In the genomic region with DNA sequence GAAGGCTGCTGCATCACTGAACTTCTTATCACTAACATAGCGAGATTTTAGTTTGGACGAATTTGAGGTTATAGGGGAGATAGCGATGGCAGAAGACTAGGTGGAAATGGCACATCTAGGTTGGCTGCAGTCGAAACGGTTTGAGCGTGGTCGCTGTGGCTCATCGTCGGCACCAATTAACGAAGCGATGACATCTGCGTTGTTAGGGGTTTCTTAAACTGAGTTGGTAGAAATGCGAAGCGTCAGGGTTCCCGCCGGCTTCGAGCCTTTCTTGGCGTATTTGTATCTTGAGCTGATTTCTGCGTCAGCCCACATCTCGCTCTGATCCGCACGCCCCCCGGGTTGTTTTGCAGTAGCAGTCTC, we compare ENCODE assay signal across 8 cellular contexts. TPM values are rescaled to one million over a fixed set of nuclear protein-coding genes. Genes with fewer than 3 reads are reported as not detected.
DNase-seq lines count a peak whose midpoint lies in the region; FAIRE-seq and TF ChIP-seq lines count a peak whose summit lies in the region.

No MANE protein-coding gene starts in this region.

- H3K36me3 ChIP-seq in neural progenitor cell: no peaks in the 10 kb centered on the region
- no peaks in the 10 kb centered on the region for H3K36me3 ChIP-seq in subcutaneous abdominal adipose tissue (ENCODE audit: control insufficient read depth in 5 of 5, insufficient read depth in 5 of 5, low read length in 5 of 5)

- H3K4me3 Mint-ChIP-seq in H9 (peak overlapping the region; percentile 83 to 91), neural progenitor cell (peak overlapping the region; percentile 89)

- no peak overlapping the region; the same call in 1 of the 2 replicates for H3K4ac ChIP-seq in H9 (ENCODE audit: low read depth, low read length)

- H3K79me2 ChIP-seq in H9 (ENCODE audit: insufficient read depth, low read length): peaks cover 23% of the 10 kb centered on the region; the same call in 1 of the 2 replicates
- H3K79me2 ChIP-seq in neural progenitor cell (ENCODE audit: low read depth): peaks cover 93% of the 10 kb centered on the region

- H4K20me1 ChIP-seq in H9 (ENCODE audit: control insufficient read depth, insufficient read depth, insufficient read length) (no peaks in the 10 kb centered on the region), neural progenitor cell (ENCODE audit: low read depth) (peaks cover 13% of the 10 kb centered on the region)

- peak overlapping the region; percentile 98 for H3K27ac Mint-ChIP-seq in H9
- H3K27ac Mint-ChIP-seq in neural progenitor cell: peak overlapping the region; percentile 99

- peak; percentile 29 for DNase-seq in GM12864 (ENCODE audit: low read depth)
- DNase-seq in H9: no peak
- peak; percentile 74 for DNase-seq in NB4 (ENCODE audit: low read depth)
- DNase-seq in activated CD8-positive, alpha-beta memory T cell treated with anti-CD3 and anti-CD28 coated beads for 4 hours (ENCODE audit: low read depth in 2 of 2): peak; percentile 8
- peak in 1 of 2 experiments; percentile 79 for DNase-seq in erythroblast (lab: John Stamatoyannopoulos, UW)
- DNase-seq in neural progenitor cell (ENCODE audit: low spot score): peak; percentile 72
- DNase-seq in GM19239 (ENCODE audit: insufficient read length, low spot score): no peak

- no peak overlapping the region for H4K91ac ChIP-seq in H9 (ENCODE audit: insufficient read length, low read depth, low read length)

- H3K27ac ChIP-seq in H9 (ENCODE audit: insufficient read length, low read depth, low read length): peak overlapping the region; percentile 72
- H3K27ac ChIP-seq in neural progenitor cell: peak overlapping the region; percentile 90
- H3K27ac ChIP-seq in subcutaneous abdominal adipose tissue (ENCODE audit: low read depth, low read length): peak overlapping the region; percentile 98

- peak overlapping the region; percentile 72 for H3K9ac ChIP-seq in H9 (ENCODE audit: extremely low read depth, insufficient read length, low read length)
- peak overlapping the region; percentile 45 for H3K9ac ChIP-seq in neural progenitor cell
- peak overlapping the region; percentile 57 to 99 (median 92) for H3K9ac ChIP-seq in subcutaneous abdominal adipose tissue (ENCODE audit: low read length in 5 of 5)

- H2AFZ ChIP-seq in H9 (ENCODE audit: low read length) (no peak overlapping the region), neural progenitor cell (replicated peaks) (peak overlapping the region; percentile 61)

- TF ChIP-seq CTCF in GM12864 (IDR thresholded peaks at IDR 0.05; ENCODE audit: low read depth, low read length, missing control alignments) (no peak), H9 (conservative IDR thresholded peaks at IDR 0.05) (no peak), NB4 (IDR thresholded peaks at IDR 0.05; ENCODE audit: low read depth, low read length) (no peak), neural progenitor cell (IDR thresholded peaks at IDR 0.05) (no peak)

- H3K4me3 ChIP-seq in GM12864 (ENCODE audit: low read depth, low read length): peak overlapping the region; percentile 99
- peak overlapping the region; percentile 94 for H3K4me3 ChIP-seq in NB4 (ENCODE audit: low read depth, low read length)
- H3K4me3 ChIP-seq in neural progenitor cell: peak overlapping the region; percentile 82
- H3K4me3 ChIP-seq in subcutaneous abdominal adipose tissue (ENCODE audit: low read depth in 1 of 5, low read length in 5 of 5): peak overlapping the region; percentile 91 to 99 (median 96)

- H3K9me3 ChIP-seq in H9 (ENCODE audit: control insufficient read depth, low read depth, low read length): no peaks in the 10 kb centered on the region
- no peaks in the 10 kb centered on the region for H3K9me3 ChIP-seq in neural progenitor cell (ENCODE audit: low read depth)
- no peaks in the 10 kb centered on the region for H3K9me3 ChIP-seq in subcutaneous abdominal adipose tissue (ENCODE audit: control insufficient read depth in 5 of 5, low read length in 5 of 5)

- FAIRE-seq in GM19239 (lab: Jason Lieb, UNC): no peak

- WGBS in H9 (ENCODE audit: extremely low coverage, insufficient read length, low lambda C conversion rate): no CpG with 5 or more reads among the region's 23 CpGs

- no peak overlapping the region for H2BK5ac ChIP-seq in H9 (ENCODE audit: insufficient read length, low read length)

- H4K8ac ChIP-seq in H9 (replicated peaks; ENCODE audit: insufficient read length, low read depth, low read length): no peak overlapping the region

- peaks cover 6% of the 10 kb centered on the region for H3K23me2 ChIP-seq in H9 (ENCODE audit: insufficient read length, low read depth, low read length, poor library complexity, severe bottlenecking)

- H3K27me3 Mint-ChIP-seq in H9 (ENCODE audit: low read depth) (peaks cover 4% of the 10 kb centered on the region), neural progenitor cell (ENCODE audit: insufficient read depth, low read depth) (no peaks in the 10 kb centered on the region)

- H2BK15ac ChIP-seq in H9 (ENCODE audit: low read depth, low read length): no peak overlapping the region

- H2AK5ac ChIP-seq in H9 (ENCODE audit: insufficient read length, low read length): no peak overlapping the region

- H3K9me3 Mint-ChIP-seq in H9 (no peaks in the 10 kb centered on the region), neural progenitor cell (peaks cover 8% of the 10 kb centered on the region)

- peak overlapping the region; percentile 74 for H3K4me2 ChIP-seq in H9 (ENCODE audit: insufficient read depth, insufficient read length, low read length)
- peak overlapping the region; percentile 91 for H3K4me2 ChIP-seq in neural progenitor cell

- H3T11ph ChIP-seq in H9 (ENCODE audit: low read length): no peak overlapping the region

- H3K4me1 ChIP-seq in H9 (ENCODE audit: insufficient read depth, low read length) (0 out of 2 replicates have a peak, but pooled peaks cover 2% of the 10 kb centered on the region), neural progenitor cell (peaks cover 18% of the 10 kb centered on the region), subcutaneous abdominal adipose tissue (ENCODE audit: control insufficient read depth in 5 of 5, insufficient read depth in 5 of 5, low read length in 5 of 5) (peaks cover 0 to 55% (median 40%) of the 10 kb centered on the region in 5 donors)

- peak overlapping the region; percentile 69 for H3K18ac ChIP-seq in H9 (ENCODE audit: insufficient read length, low read depth, low read length)

- H2BK120ac ChIP-seq in H9 (ENCODE audit: low read depth, low read length, poor library complexity, severe bottlenecking): no peak overlapping the region

- no peak overlapping the region for H4K5ac ChIP-seq in H9 (ENCODE audit: insufficient read length, low read depth, low read length)

- no peak for TF ChIP-seq POLR2A in NB4 (IDR thresholded peaks at IDR 0.05; ENCODE audit: extremely low read depth, insufficient read length)
- TF ChIP-seq POLR2A in erythroblast (IDR thresholded peaks at IDR 0.05; ENCODE audit: low read length): peak; percentile 76

- H2BK20ac ChIP-seq in H9 (ENCODE audit: low read depth, low read length, poor library complexity, severe bottlenecking): no peak overlapping the region

- H3K36me3 Mint-ChIP-seq in H9 (ENCODE audit: insufficient read depth in 1 of 3, low read depth in 3 of 3): peaks cover 12 to 17% (median 16%) of the 10 kb centered on the region in 3 experiments; a peak in 6 of 7 replicates
- H3K36me3 Mint-ChIP-seq in neural progenitor cell: peaks cover 17% of the 10 kb centered on the region

- H3K14ac ChIP-seq in H9 (ENCODE audit: insufficient read depth, low read length): peak overlapping the region; percentile 25

- peaks cover 25 to 28% of the 10 kb centered on the region in 2 experiments for H3K4me1 Mint-ChIP-seq in H9
- H3K4me1 Mint-ChIP-seq in neural progenitor cell: peaks cover 27% of the 10 kb centered on the region

- no peaks in the 10 kb centered on the region for H3K27me3 ChIP-seq in H9 (ENCODE audit: insufficient read depth, low read length)
- no peaks in the 10 kb centered on the region for H3K27me3 ChIP-seq in neural progenitor cell
- no peaks in the 10 kb centered on the region for H3K27me3 ChIP-seq in subcutaneous abdominal adipose tissue (ENCODE audit: control insufficient read depth in 5 of 5, insufficient read depth in 4 of 5, low read length in 5 of 5)

- H3K56ac ChIP-seq in H9 (ENCODE audit: insufficient read length, low read depth, low read length): no peak overlapping the region

- no peak overlapping the region for H3K23ac ChIP-seq in H9 (ENCODE audit: insufficient read length, low read depth, low read length)

- no peak overlapping the region for H2BK12ac ChIP-seq in H9 (ENCODE audit: insufficient read length, low read depth, low read length)

- peaks cover 14% of the 10 kb centered on the region for H3F3A ChIP-seq in neural progenitor cell (ENCODE audit: low read depth)

- no peaks in the 10 kb centered on the region for H3K79me1 ChIP-seq in H9 (ENCODE audit: insufficient read depth, low read depth, low read length, poor library complexity, severe bottlenecking)

RNA-seq across cellular contexts. Expression of gene LNP1, which starts 0.3 kb away (rescaled TPM):
- 4.1 and 4.2 TPM in 2 replicates for total RNA-seq in H9 (2021)
- 17.9 and 26.5 TPM in 2 replicates for total RNA-seq in neural progenitor cell (ENCODE audit: low replicate concordance)

RNA-seq across cellular contexts. Expression of gene TOMM70, which starts 0.8 kb away (rescaled TPM):
- total RNA-seq in H9 (2021) (53.0 and 53.6 TPM in 2 replicates), neural progenitor cell (ENCODE audit: low replicate concordance) (39.5 and 58.5 TPM in 2 replicates)

Comparison
In these comparisons a context has a peak if more than half of its experiments do, and no peak if none do; other contexts are left out.
1. DNase-seq: peak in GM12864 (single experiment), NB4 (single experiment), activated CD8-positive, alpha-beta memory T cell treated with anti-CD3 and anti-CD28 coated beads for 4 hours (2 of 2) and neural progenitor cell (single experiment); none in H9 (single experiment) and GM19239 (single experiment).
2. Peak in every context shown above with its lines, with median percentiles within 50 percentile points of each other: H3K4me3 ChIP-seq, H3K27ac ChIP-seq and H3K9ac ChIP-seq.